8 cellular contexts compared by ENCODE assay signal in genomic region chr6:28335564-28336283, GRCh38. TPM values are rescaled to one million over a fixed set of nuclear protein-coding genes. Genes with fewer than 3 reads are reported as not detected.
DNase-seq lines count a peak whose midpoint lies in the region; ATAC-seq and TF ChIP-seq lines count a peak whose summit lies in the region.

TSS of gene ZSCAN31 (minus strand) at chr6:28336148. CDS start at chr6:28329683, 6,465 bp downstream.

- TF ChIP-seq CTCF in epithelial cell of esophagus (IDR thresholded peaks at IDR 0.05; ENCODE audit: insufficient read depth, low read depth, low read length, missing control alignments), result no peak

- peak within 1 kb of the TSS; percentile 87 for H3K4me3 ChIP-seq in CD4-positive, CD25-positive, alpha-beta regulatory T cell (ENCODE audit: low read depth, low read length)
- H3K4me3 ChIP-seq in NT2/D1 (ENCODE audit: insufficient read length, low read depth), result peak within 1 kb of the TSS; percentile 71
- peak within 1 kb of the TSS; percentile 73 for H3K4me3 ChIP-seq in epithelial cell of esophagus (ENCODE audit: low read length)

- peaks cover 0 to 11% (median 7%) of the 10 kb centered on the region in 7 donors for H3K9me3 Mint-ChIP-seq in CD4-positive, CD25-positive, alpha-beta regulatory T cell

- H3K36me3 Mint-ChIP-seq in CD4-positive, CD25-positive, alpha-beta regulatory T cell, result no peaks in the 10 kb centered on the region

- no peaks in the 10 kb centered on the region for H3K36me3 ChIP-seq in CD4-positive, CD25-positive, alpha-beta regulatory T cell (ENCODE audit: control insufficient read depth, insufficient read depth, low read length)
- H3K36me3 ChIP-seq in NT2/D1 (ENCODE audit: insufficient read depth, insufficient read length, low read length), result no peaks in the 10 kb centered on the region

- H3K9me3 ChIP-seq in CD4-positive, CD25-positive, alpha-beta regulatory T cell (ENCODE audit: control insufficient read depth in 2 of 2, low read length in 2 of 2), result peaks cover 9 to 11% of the 10 kb centered on the region in 2 experiments
- H3K9me3 ChIP-seq in NT2/D1 (ENCODE audit: insufficient read depth, low read length), result peaks cover 20% of the 10 kb centered on the region; the same call in 1 of the 2 replicates

- H3K4me1 ChIP-seq in CD4-positive, CD25-positive, alpha-beta regulatory T cell (ENCODE audit: control insufficient read depth, insufficient read depth, low read length, poor library complexity, severe bottlenecking), result peaks cover 20% of the 10 kb centered on the region
- no peaks in the 10 kb centered on the region for H3K4me1 ChIP-seq in NT2/D1 (ENCODE audit: insufficient read depth, insufficient read length)

- DNase-seq in CD4-positive, CD25-positive, alpha-beta regulatory T cell, result peak; percentile 72 to 91 (median 77)
- DNase-seq in HPDE6-E6E7 (ENCODE audit: extremely low spot score) (peak; percentile 92), NT2/D1 (ENCODE audit: low read depth, low spot score) (peak; percentile 77), activated T-cell treated with anti-CD3 and anti-CD28 coated beads for 24 hours (ENCODE audit: low read depth) (peak; percentile 74), epithelial cell of esophagus (ENCODE audit: low read depth) (peak; percentile 98), midbrain (lab: John Stamatoyannopoulos, UW) (peak; percentile 87)
- peak; percentile 55 to 63 for DNase-seq in stimulated activated CD8-positive, alpha-beta memory T cell treated with anti-CD3 and anti-CD28 coated beads, Interleukin-2, amount 100 ng/mL, for 1 hour (ENCODE audit: low read depth in 2 of 2)

- H3K27ac ChIP-seq in CD4-positive, CD25-positive, alpha-beta regulatory T cell (ENCODE audit: insufficient read depth, low read length, poor library complexity, severe bottlenecking), result peak within 1 kb of the TSS; percentile 84

- peaks cover 4% of the 10 kb centered on the region for H3K27me3 ChIP-seq in CD4-positive, CD25-positive, alpha-beta regulatory T cell (ENCODE audit: control insufficient read depth, insufficient read depth, low read length)
- H3K27me3 ChIP-seq in NT2/D1 (ENCODE audit: insufficient read depth, insufficient read length), result no peaks in the 10 kb centered on the region

- H3K27ac Mint-ChIP-seq in CD4-positive, CD25-positive, alpha-beta regulatory T cell, result peak within 1 kb of the TSS in 1 of 3 donors; percentile 7

- peaks cover 17% of the 10 kb centered on the region for H3K27me3 Mint-ChIP-seq in CD4-positive, CD25-positive, alpha-beta regulatory T cell

- H3K9ac ChIP-seq in NT2/D1 (ENCODE audit: insufficient read length, low read depth), result peak within 1 kb of the TSS; percentile 68

- H3K4me3 Mint-ChIP-seq in CD4-positive, CD25-positive, alpha-beta regulatory T cell, result no peak within 1 kb of the TSS

- peaks cover 0 to 6% (median 0%) of the 10 kb centered on the region in 4 donors for H3K4me1 Mint-ChIP-seq in CD4-positive, CD25-positive, alpha-beta regulatory T cell

- ATAC-seq in CD4-positive, CD25-positive, alpha-beta regulatory T cell (ENCODE audit: low read depth in 2 of 2), result peak; percentile 90 to 92
- ATAC-seq in GM19463 (IDR thresholded peaks at IDR 0.05; ENCODE audit: unreplicated experiment), result peak; percentile 86

RNA-seq across cellular contexts. Expression of gene ZSCAN31, which starts in this region (rescaled TPM):
- total RNA-seq in CD4-positive, CD25-positive, alpha-beta regulatory T cell, result 0.52 TPM
- polyA plus RNA-seq in CD4-positive, CD25-positive, alpha-beta regulatory T cell, result under 1 TPM in 1 of 4 donors, not detected in 3; 0.34 TPM

Comparison
In these comparisons a context has a peak if more than half of its experiments do, and no peak if none do; other contexts are left out.
1. Peak in every context shown above with its lines: DNase-seq, ATAC-seq, H3K4me3 ChIP-seq and H3K27ac ChIP-seq.
2. Peak in DNase-seq, ATAC-seq, H3K4me3 ChIP-seq and H3K27ac ChIP-seq in CD4-positive, CD25-positive, alpha-beta regulatory T cell; RNA of the gene not detected or under 1 TPM.